Comparison of ENCODE assay signal across 8 cellular contexts in the genomic region with DNA sequence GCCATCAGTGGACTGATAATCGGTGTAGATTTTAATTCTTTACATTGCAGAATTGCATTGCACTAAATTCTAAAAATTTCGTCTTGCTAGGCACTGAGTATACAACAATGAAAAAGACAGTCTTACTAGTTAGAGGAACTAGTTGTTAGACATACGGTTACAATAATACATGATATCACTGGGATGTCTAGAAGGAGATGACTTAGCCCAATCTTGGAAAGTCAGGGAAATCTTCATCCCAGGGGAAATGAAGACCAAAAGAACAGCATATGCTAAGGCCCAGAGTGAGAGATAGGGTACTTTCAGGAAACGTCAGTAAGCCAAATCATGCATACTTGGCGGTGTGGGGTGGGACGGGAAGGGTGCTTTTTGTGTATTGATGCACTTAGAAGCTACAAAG. TPM values are rescaled to one million over a fixed set of nuclear protein-coding genes. Genes with fewer than 3 reads are reported as not detected.
A peak's percentile ranks its signal among the peaks of the same experiment; 100 is the strongest.
DNase-seq lines count a peak whose midpoint lies in the region; ATAC-seq and TF ChIP-seq lines count a peak whose summit lies in the region.

No MANE protein-coding gene starts in this region.

- H3K14ac ChIP-seq in H9 (ENCODE audit: insufficient read depth, low read length): no peak overlapping the region
- no peak overlapping the region for H3K14ac ChIP-seq in mesenchymal stem cell (ENCODE audit: low read length in 2 of 2)

- H3K23me2 ChIP-seq in H9 (ENCODE audit: insufficient read length, low read depth, low read length, poor library complexity, severe bottlenecking): peaks cover 10% of the 10 kb centered on the region

- H3K18ac ChIP-seq in H9 (ENCODE audit: insufficient read length, low read depth, low read length) (no peak overlapping the region), mesenchymal stem cell (ENCODE audit: low read depth in 1 of 2, low read length in 2 of 2) (no peak overlapping the region)

- H2BK20ac ChIP-seq in H9 (ENCODE audit: low read depth, low read length, poor library complexity, severe bottlenecking): no peak overlapping the region

- H3K9ac ChIP-seq in H9 (ENCODE audit: extremely low read depth, insufficient read length, low read length) (no peak overlapping the region), adipocyte (ENCODE audit: low read length) (peak overlapping the region; percentile 97), mesenchymal stem cell (ENCODE audit: low read length) (peak overlapping the region; percentile 99)

- no peak overlapping the region for H2BK5ac ChIP-seq in H9 (ENCODE audit: insufficient read length, low read length)
- H2BK5ac ChIP-seq in mesenchymal stem cell (ENCODE audit: low read depth, low read length, poor library complexity, severe bottlenecking): no peak overlapping the region

- peaks cover 0 to 4% (median 0%) of the 10 kb centered on the region in 3 experiments; a peak in 1 of 7 replicates for H3K36me3 Mint-ChIP-seq in H9 (ENCODE audit: insufficient read depth in 1 of 3, low read depth in 3 of 3)

- H3K27ac ChIP-seq in 22Rv1: peak overlapping the region; percentile 94
- no peak overlapping the region for H3K27ac ChIP-seq in H9 (ENCODE audit: insufficient read length, low read depth, low read length)
- no peak overlapping the region for H3K27ac ChIP-seq in mesenchymal stem cell (ENCODE audit: low read length, poor library complexity, severe bottlenecking)

- no peak overlapping the region for H4K5ac ChIP-seq in H9 (ENCODE audit: insufficient read length, low read depth, low read length)

- DNase-seq in H9 (no peak), adipocyte (ENCODE audit: low read depth) (no peak), mesenchymal stem cell (no peak), KBM-7 (no peak), NCI-H1436 (lab: John Stamatoyannopoulos, UW) (no peak)

- H2BK15ac ChIP-seq in H9 (ENCODE audit: low read depth, low read length) (no peak overlapping the region), mesenchymal stem cell (ENCODE audit: low read depth, poor library complexity, severe bottlenecking) (no peak overlapping the region)

- no peaks in the 10 kb centered on the region for H3K27me3 ChIP-seq in H9 (ENCODE audit: insufficient read depth, low read length)
- no peaks in the 10 kb centered on the region for H3K27me3 ChIP-seq in adipocyte (replicated peaks; ENCODE audit: control insufficient read depth, insufficient read depth, low read length)
- no peaks in the 10 kb centered on the region for H3K27me3 ChIP-seq in mesenchymal stem cell (ENCODE audit: control insufficient read depth in 1 of 2, insufficient read depth in 1 of 2, low read length in 2 of 2)

- H3T11ph ChIP-seq in H9 (ENCODE audit: low read length): no peak overlapping the region

- no peak overlapping the region for H3K4ac ChIP-seq in H9 (ENCODE audit: low read depth, low read length)
- no peak overlapping the region for H3K4ac ChIP-seq in mesenchymal stem cell (ENCODE audit: low read depth in 1 of 2, low read length in 2 of 2)

- H4K8ac ChIP-seq in H9 (replicated peaks; ENCODE audit: insufficient read length, low read depth, low read length): no peak overlapping the region
- peak overlapping the region; percentile 28 for H4K8ac ChIP-seq in mesenchymal stem cell (ENCODE audit: low read length)

- in situ Hi-C loops in KBM-7 (cut with MboI; ENCODE audit: low pct_unique_long_range_greater_than_20kb, low sequenced_read_pairs): loop anchor here (25.0 kb wide), 1 partner anchor 1134 kb away; the partner anchor contains the start of gene SEC63

- H3K9me3 ChIP-seq in H9 (ENCODE audit: control insufficient read depth, low read depth, low read length) (no peaks in the 10 kb centered on the region), adipocyte (ENCODE audit: control insufficient read depth, low read length) (no peaks in the 10 kb centered on the region), mesenchymal stem cell (ENCODE audit: control insufficient read depth, low read length) (no peaks in the 10 kb centered on the region)

- H2BK12ac ChIP-seq in H9 (ENCODE audit: insufficient read length, low read depth, low read length) (no peak overlapping the region), mesenchymal stem cell (ENCODE audit: low read length in 2 of 2) (no peak overlapping the region)

- H3K4me1 ChIP-seq in H9 (ENCODE audit: insufficient read depth, low read length) (no peaks in the 10 kb centered on the region), adipocyte (ENCODE audit: control insufficient read depth, insufficient read depth, low read length) (peaks cover 18% of the 10 kb centered on the region), mesenchymal stem cell (ENCODE audit: control insufficient read depth, insufficient read depth, low read depth, low read length) (no peaks in the 10 kb centered on the region)

- H3K4me2 ChIP-seq in H9 (ENCODE audit: insufficient read depth, insufficient read length, low read length) (peak overlapping the region; percentile 85), mesenchymal stem cell (ENCODE audit: low read length, poor library complexity, severe bottlenecking) (no peak overlapping the region)

- H3K36me3 ChIP-seq in adipocyte (ENCODE audit: control insufficient read depth, insufficient read depth, low read length, severe bottlenecking) (no peaks in the 10 kb centered on the region), mesenchymal stem cell (ENCODE audit: control insufficient read depth in 1 of 2, insufficient read depth in 2 of 2, low read depth in 1 of 2, low read length in 2 of 2) (peaks cover 0 to 11% of the 10 kb centered on the region in 2 experiments)

- WGBS in H9 (ENCODE audit: extremely low coverage, insufficient read length, low lambda C conversion rate): no CpG with 5 or more reads among the region's 6 CpGs
- 78% methylated on average over 5 of the region's 6 CpGs for WGBS in mesenchymal stem cell

- H3K4me3 Mint-ChIP-seq in H9: peak overlapping the region; percentile 82 to 95

- H3K79me2 ChIP-seq in H9 (ENCODE audit: insufficient read depth, low read length): no peaks in the 10 kb centered on the region

- no peak overlapping the region for H3K56ac ChIP-seq in H9 (ENCODE audit: insufficient read length, low read depth, low read length)

- H3K23ac ChIP-seq in H9 (ENCODE audit: insufficient read length, low read depth, low read length) (no peak overlapping the region), mesenchymal stem cell (ENCODE audit: low read length in 2 of 2) (no peak overlapping the region)

- no peak overlapping the region for H3K27ac Mint-ChIP-seq in H9

- H3K4me3 ChIP-seq in adipocyte (ENCODE audit: low read length) (peak overlapping the region; percentile 98), mesenchymal stem cell (ENCODE audit: insufficient read depth in 1 of 2, low read depth in 1 of 2, low read length in 2 of 2) (peak overlapping the region in 1 of 2 experiments; percentile 94)

- TF ChIP-seq CTCF in 22Rv1 (IDR thresholded peaks at IDR 0.05): no peak
- TF ChIP-seq CTCF in H9 (conservative IDR thresholded peaks at IDR 0.05): no peak

- H3K4me1 Mint-ChIP-seq in H9: peaks cover 25% of the 10 kb centered on the region in 2 experiments

- ATAC-seq in HG03439 (IDR thresholded peaks at IDR 0.05; ENCODE audit: unreplicated experiment) (no peak), GM19023 (IDR thresholded peaks at IDR 0.05; ENCODE audit: unreplicated experiment) (no peak)

- no peaks in the 10 kb centered on the region; a peak in 1 of 5 replicates for H3K9me3 Mint-ChIP-seq in H9

- H3K27me3 Mint-ChIP-seq in H9 (ENCODE audit: low read depth): no peaks in the 10 kb centered on the region

- no peak overlapping the region for H2AK5ac ChIP-seq in H9 (ENCODE audit: insufficient read length, low read length)
- H2AK5ac ChIP-seq in mesenchymal stem cell (ENCODE audit: low read length, severe bottlenecking): no peak overlapping the region

- H4K20me1 ChIP-seq in H9 (ENCODE audit: control insufficient read depth, insufficient read depth, insufficient read length): no peaks in the 10 kb centered on the region

- H4K91ac ChIP-seq in H9 (ENCODE audit: insufficient read length, low read depth, low read length) (no peak overlapping the region), mesenchymal stem cell (ENCODE audit: low read length) (no peak overlapping the region)

- H3K79me1 ChIP-seq in H9 (ENCODE audit: insufficient read depth, low read depth, low read length, poor library complexity, severe bottlenecking) (no peaks in the 10 kb centered on the region), mesenchymal stem cell (replicated peaks; ENCODE audit: low read length, poor library complexity, severe bottlenecking) (peaks cover 21% of the 10 kb centered on the region)

- H2BK120ac ChIP-seq in H9 (ENCODE audit: low read depth, low read length, poor library complexity, severe bottlenecking) (no peak overlapping the region), mesenchymal stem cell (ENCODE audit: low read depth, low read length) (no peak overlapping the region)

- H2AFZ ChIP-seq in H9 (ENCODE audit: low read length): no peak overlapping the region
- H2AFZ ChIP-seq in mesenchymal stem cell (ENCODE audit: low read depth, low read length): no peak overlapping the region

RNA-seq across cellular contexts. Expression of gene CEP57L1, which starts 0.9 kb away (rescaled TPM):
- 8.3 and 8.4 TPM in 2 replicates for total RNA-seq in H9 (2021)
- polyA plus RNA-seq in mesenchymal stem cell (2013, experiment 1 of 2): 15.8 TPM
- 16.7 TPM for polyA plus RNA-seq in mesenchymal stem cell (2013, experiment 2 of 2)

RNA-seq across cellular contexts. Expression of gene SESN1, which starts 1.6 kb away (rescaled TPM):
- 16.6 and 17.5 TPM in 2 replicates for total RNA-seq in H9 (2021)
- 10.1 TPM for polyA plus RNA-seq in mesenchymal stem cell (2013, experiment 1 of 2)
- polyA plus RNA-seq in mesenchymal stem cell (2013, experiment 2 of 2): 10.9 TPM
